ENCODE assay signal across 8 cellular contexts in the genomic region with DNA sequence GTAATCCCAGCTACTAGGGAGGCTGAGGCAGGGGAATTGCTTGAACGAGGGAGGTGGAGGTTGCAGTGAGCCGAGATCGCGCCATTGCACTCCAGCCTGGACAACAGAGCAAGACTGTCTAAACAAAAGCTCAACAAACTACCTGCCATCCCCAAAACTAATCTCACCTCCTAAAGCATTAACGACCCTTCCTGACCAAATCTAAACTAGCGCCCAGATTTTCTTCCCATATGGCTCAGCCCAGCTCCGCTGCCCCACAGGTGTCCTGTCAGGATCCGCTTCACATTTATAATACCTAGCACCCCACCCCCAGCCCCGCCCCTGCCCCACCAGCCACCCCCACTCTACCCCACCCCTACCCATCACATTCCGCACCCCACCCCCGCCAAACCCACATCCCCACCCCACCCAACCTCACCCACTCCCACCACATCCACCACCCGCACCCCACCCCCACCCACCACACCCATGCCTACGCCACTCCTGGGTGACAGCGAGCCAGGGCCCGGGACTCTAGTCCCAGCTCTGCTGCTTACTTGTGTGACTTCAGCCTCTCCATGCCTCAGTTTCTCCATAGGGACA. TPM values are rescaled to one million over a fixed set of nuclear protein-coding genes. Genes with fewer than 3 reads are reported as not detected.
A peak's percentile ranks its signal among the peaks of the same experiment; 100 is the strongest.
DNase-seq lines count a peak whose midpoint lies in the region; ATAC-seq and TF ChIP-seq lines count a peak whose summit lies in the region.

No MANE protein-coding gene starts in this region.

- TF ChIP-seq CTCF in AG10803 (conservative IDR thresholded peaks at IDR 0.05; ENCODE audit: low read length) = no peak
- TF ChIP-seq CTCF in hepatocyte (IDR thresholded peaks at IDR 0.05; ENCODE audit: poor library complexity) = no peak

- 64% methylated on average over 7 of the region's 15 CpGs for WGBS in hepatocyte (ENCODE audit: low lambda C conversion rate, missing lambda C conversion rate)

- no peaks in the 10 kb centered on the region for H3K9me3 ChIP-seq in hepatocyte (ENCODE audit: low read depth)

- no peaks in the 10 kb centered on the region for H3K9me2 ChIP-seq in hepatocyte (replicated peaks; ENCODE audit: insufficient read depth)

- H4K20me1 ChIP-seq in hepatocyte (ENCODE audit: insufficient read depth, poor library complexity, severe bottlenecking) = no peaks in the 10 kb centered on the region

- DNase-seq in AG10803 (ENCODE audit: low read depth) (no peak), activated gamma-delta T cell (lab: John Stamatoyannopoulos, UW) (peak; percentile 40), hepatocyte (ENCODE audit: low spot score) (no peak), NCI-H2196 (lab: John Stamatoyannopoulos, UW; ENCODE audit: unreplicated experiment) (no peak), NCI-H510A treated with DMSO at 0.1 percent for 48 hours (lab: John Stamatoyannopoulos, UW) (no peak)
- DNase-seq in stimulated activated naive B cell treated with anti-CD40 and anti-IgM and Interleukin-4, amounts not matched to agents 10 μg/mL and 1 μg/mL and 100 μg/mL, for 72 hours = no peak

- no peaks in the 10 kb centered on the region for H3K9me3 Mint-ChIP-seq in IgD-negative memory B cell
- no peaks in the 10 kb centered on the region for H3K9me3 Mint-ChIP-seq in stimulated activated naive B cell treated with anti-CD40 and anti-IgM and Interleukin-4, amounts not matched to agents 10 μg/mL and 1 μg/mL and 100 μg/mL, for 72 hours

- H3K4me1 Mint-ChIP-seq in IgD-negative memory B cell = peaks cover 31 to 49% (median 42%) of the 10 kb centered on the region in 3 donors
- peaks cover 41 to 64% of the 10 kb centered on the region in 2 donors for H3K4me1 Mint-ChIP-seq in stimulated activated naive B cell treated with anti-CD40 and anti-IgM and Interleukin-4, amounts not matched to agents 10 μg/mL and 1 μg/mL and 100 μg/mL, for 72 hours

- H2AFZ ChIP-seq in hepatocyte = peak overlapping the region; percentile 80

- ATAC-seq in GM19438 (IDR thresholded peaks at IDR 0.05; ENCODE audit: low read depth, unreplicated experiment) = peak; percentile 10
- ATAC-seq in stimulated activated naive B cell treated with anti-CD40 and anti-IgM and Interleukin-4, amounts not matched to agents 10 μg/mL and 1 μg/mL and 100 μg/mL, for 72 hours (replicated peaks) = peak; percentile 32 to 38

- peak overlapping the region; percentile 95 for H3K27ac ChIP-seq in hepatocyte

- H3K4me3 ChIP-seq in AG10803 (ENCODE audit: low read length) = peak overlapping the region; percentile 87
- H3K4me3 ChIP-seq in hepatocyte = peak overlapping the region; percentile 71

- no peaks in the 10 kb centered on the region for H3K36me3 ChIP-seq in hepatocyte (replicated peaks; ENCODE audit: insufficient read depth, low read depth)

- no peaks in the 10 kb centered on the region for H3K27me3 ChIP-seq in hepatocyte

- peak overlapping the region; percentile 94 for H3K4me2 ChIP-seq in hepatocyte

- peak overlapping the region; percentile 73 to 89 (median 82) for H3K4me3 Mint-ChIP-seq in IgD-negative memory B cell
- peak overlapping the region; percentile 82 to 94 for H3K4me3 Mint-ChIP-seq in stimulated activated naive B cell treated with anti-CD40 and anti-IgM and Interleukin-4, amounts not matched to agents 10 μg/mL and 1 μg/mL and 100 μg/mL, for 72 hours

- H3K79me2 ChIP-seq in hepatocyte = peaks cover 63% of the 10 kb centered on the region

- H3K36me3 Mint-ChIP-seq in IgD-negative memory B cell = no peaks in the 10 kb centered on the region
- H3K36me3 Mint-ChIP-seq in stimulated activated naive B cell treated with anti-CD40 and anti-IgM and Interleukin-4, amounts not matched to agents 10 μg/mL and 1 μg/mL and 100 μg/mL, for 72 hours = peaks cover 7 to 13% of the 10 kb centered on the region in 2 donors

- no peaks in the 10 kb centered on the region for H3K27me3 Mint-ChIP-seq in IgD-negative memory B cell
- H3K27me3 Mint-ChIP-seq in stimulated activated naive B cell treated with anti-CD40 and anti-IgM and Interleukin-4, amounts not matched to agents 10 μg/mL and 1 μg/mL and 100 μg/mL, for 72 hours = no peaks in the 10 kb centered on the region

- H3K4me1 ChIP-seq in hepatocyte (ENCODE audit: insufficient read depth) = peaks cover 20% of the 10 kb centered on the region

- H3K27ac Mint-ChIP-seq in IgD-negative memory B cell = peak overlapping the region; percentile 86 to 96 (median 93)
- peak overlapping the region; percentile 85 for H3K27ac Mint-ChIP-seq in stimulated activated naive B cell treated with anti-CD40 and anti-IgM and Interleukin-4, amounts not matched to agents 10 μg/mL and 1 μg/mL and 100 μg/mL, for 72 hours

RNA-seq across cellular contexts. Expression of a gene that starts 0.6 kb away (rescaled TPM):
- polyA plus RNA-seq in IgD-negative memory B cell (17.6 TPM), hepatocyte (39.5 and 41.5 TPM in 2 replicates)
- total RNA-seq in hepatocyte = 52.1 and 57.2 TPM in 2 replicates

RNA-seq across cellular contexts. Expression of a gene that starts 49.2 kb away (rescaled TPM):
- polyA plus RNA-seq in IgD-negative memory B cell = 10.2 TPM
- total RNA-seq in hepatocyte = 2.7 TPM in 2 replicates
- 2.4 and 5.8 TPM in 2 replicates for polyA plus RNA-seq in hepatocyte
